1 cellular context compared by ENCODE assay signal in genomic region chr12:57146925-57147640, GRCh38.
TF ChIP-seq lines count a peak whose summit lies in the region.

Gene LRP1-AS (minus strand): TSS chr12:57147619.

TF ChIP-seq in HepG2, 621 proteins besides CTCF, POLR2A, EP300 and RAD21 (continued from another document and continues in another):
- TF ChIP-seq, protein P1, sequence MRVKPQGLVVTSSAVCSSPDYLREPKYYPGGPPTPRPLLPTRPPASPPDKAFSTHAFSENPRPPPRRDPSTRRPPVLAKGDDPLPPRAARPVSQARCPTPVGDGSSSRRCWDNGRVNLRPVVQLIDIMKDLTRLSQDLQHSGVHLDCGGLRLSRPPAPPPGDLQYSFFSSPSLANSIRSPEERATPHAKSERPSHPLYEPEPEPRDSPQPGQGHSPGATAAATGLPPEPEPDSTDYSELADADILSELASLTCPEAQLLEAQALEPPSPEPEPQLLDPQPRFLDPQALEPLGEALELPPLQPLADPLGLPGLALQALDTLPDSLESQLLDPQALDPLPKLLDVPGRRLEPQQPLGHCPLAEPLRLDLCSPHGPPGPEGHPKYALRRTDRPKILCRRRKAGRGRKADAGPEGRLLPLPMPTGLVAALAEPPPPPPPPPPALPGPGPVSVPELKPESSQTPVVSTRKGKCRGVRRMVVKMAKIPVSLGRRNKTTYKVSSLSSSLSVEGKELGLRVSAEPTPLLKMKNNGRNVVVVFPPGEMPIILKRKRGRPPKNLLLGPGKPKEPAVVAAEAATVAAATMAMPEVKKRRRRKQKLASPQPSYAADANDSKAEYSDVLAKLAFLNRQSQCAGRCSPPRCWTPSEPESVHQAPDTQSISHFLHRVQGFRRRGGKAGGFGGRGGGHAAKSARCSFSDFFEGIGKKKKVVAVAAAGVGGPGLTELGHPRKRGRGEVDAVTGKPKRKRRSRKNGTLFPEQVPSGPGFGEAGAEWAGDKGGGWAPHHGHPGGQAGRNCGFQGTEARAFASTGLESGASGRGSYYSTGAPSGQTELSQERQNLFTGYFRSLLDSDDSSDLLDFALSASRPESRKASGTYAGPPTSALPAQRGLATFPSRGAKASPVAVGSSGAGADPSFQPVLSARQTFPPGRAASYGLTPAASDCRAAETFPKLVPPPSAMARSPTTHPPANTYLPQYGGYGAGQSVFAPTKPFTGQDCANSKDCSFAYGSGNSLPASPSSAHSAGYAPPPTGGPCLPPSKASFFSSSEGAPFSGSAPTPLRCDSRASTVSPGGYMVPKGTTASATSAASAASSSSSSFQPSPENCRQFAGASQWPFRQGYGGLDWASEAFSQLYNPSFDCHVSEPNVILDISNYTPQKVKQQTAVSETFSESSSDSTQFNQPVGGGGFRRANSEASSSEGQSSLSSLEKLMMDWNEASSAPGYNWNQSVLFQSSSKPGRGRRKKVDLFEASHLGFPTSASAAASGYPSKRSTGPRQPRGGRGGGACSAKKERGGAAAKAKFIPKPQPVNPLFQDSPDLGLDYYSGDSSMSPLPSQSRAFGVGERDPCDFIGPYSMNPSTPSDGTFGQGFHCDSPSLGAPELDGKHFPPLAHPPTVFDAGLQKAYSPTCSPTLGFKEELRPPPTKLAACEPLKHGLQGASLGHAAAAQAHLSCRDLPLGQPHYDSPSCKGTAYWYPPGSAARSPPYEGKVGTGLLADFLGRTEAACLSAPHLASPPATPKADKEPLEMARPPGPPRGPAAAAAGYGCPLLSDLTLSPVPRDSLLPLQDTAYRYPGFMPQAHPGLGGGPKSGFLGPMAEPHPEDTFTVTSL (CRISPR knock-in tag; IDR thresholded peaks at IDR 0.05; ENCODE audit: borderline replicate concordance): no peak
- no peak for TF ChIP-seq SNRNP70 (IDR thresholded peaks at IDR 0.05; ENCODE audit: low read depth, low read length)
- no peak for TF ChIP-seq SP2 (CRISPR knock-in tag; IDR thresholded peaks at IDR 0.05)
- TF ChIP-seq MTERF4 (CRISPR knock-in tag; IDR thresholded peaks at IDR 0.05): no peak
- TF ChIP-seq TBP (CRISPR knock-in tag; IDR thresholded peaks at IDR 0.05): no peak
- TF ChIP-seq GMEB1 (CRISPR knock-in tag; IDR thresholded peaks at IDR 0.05; ENCODE audit: borderline replicate concordance): no peak
- no peak for TF ChIP-seq ZNF160 (CRISPR knock-in tag; IDR thresholded peaks at IDR 0.05)
- TF ChIP-seq, protein P2, sequence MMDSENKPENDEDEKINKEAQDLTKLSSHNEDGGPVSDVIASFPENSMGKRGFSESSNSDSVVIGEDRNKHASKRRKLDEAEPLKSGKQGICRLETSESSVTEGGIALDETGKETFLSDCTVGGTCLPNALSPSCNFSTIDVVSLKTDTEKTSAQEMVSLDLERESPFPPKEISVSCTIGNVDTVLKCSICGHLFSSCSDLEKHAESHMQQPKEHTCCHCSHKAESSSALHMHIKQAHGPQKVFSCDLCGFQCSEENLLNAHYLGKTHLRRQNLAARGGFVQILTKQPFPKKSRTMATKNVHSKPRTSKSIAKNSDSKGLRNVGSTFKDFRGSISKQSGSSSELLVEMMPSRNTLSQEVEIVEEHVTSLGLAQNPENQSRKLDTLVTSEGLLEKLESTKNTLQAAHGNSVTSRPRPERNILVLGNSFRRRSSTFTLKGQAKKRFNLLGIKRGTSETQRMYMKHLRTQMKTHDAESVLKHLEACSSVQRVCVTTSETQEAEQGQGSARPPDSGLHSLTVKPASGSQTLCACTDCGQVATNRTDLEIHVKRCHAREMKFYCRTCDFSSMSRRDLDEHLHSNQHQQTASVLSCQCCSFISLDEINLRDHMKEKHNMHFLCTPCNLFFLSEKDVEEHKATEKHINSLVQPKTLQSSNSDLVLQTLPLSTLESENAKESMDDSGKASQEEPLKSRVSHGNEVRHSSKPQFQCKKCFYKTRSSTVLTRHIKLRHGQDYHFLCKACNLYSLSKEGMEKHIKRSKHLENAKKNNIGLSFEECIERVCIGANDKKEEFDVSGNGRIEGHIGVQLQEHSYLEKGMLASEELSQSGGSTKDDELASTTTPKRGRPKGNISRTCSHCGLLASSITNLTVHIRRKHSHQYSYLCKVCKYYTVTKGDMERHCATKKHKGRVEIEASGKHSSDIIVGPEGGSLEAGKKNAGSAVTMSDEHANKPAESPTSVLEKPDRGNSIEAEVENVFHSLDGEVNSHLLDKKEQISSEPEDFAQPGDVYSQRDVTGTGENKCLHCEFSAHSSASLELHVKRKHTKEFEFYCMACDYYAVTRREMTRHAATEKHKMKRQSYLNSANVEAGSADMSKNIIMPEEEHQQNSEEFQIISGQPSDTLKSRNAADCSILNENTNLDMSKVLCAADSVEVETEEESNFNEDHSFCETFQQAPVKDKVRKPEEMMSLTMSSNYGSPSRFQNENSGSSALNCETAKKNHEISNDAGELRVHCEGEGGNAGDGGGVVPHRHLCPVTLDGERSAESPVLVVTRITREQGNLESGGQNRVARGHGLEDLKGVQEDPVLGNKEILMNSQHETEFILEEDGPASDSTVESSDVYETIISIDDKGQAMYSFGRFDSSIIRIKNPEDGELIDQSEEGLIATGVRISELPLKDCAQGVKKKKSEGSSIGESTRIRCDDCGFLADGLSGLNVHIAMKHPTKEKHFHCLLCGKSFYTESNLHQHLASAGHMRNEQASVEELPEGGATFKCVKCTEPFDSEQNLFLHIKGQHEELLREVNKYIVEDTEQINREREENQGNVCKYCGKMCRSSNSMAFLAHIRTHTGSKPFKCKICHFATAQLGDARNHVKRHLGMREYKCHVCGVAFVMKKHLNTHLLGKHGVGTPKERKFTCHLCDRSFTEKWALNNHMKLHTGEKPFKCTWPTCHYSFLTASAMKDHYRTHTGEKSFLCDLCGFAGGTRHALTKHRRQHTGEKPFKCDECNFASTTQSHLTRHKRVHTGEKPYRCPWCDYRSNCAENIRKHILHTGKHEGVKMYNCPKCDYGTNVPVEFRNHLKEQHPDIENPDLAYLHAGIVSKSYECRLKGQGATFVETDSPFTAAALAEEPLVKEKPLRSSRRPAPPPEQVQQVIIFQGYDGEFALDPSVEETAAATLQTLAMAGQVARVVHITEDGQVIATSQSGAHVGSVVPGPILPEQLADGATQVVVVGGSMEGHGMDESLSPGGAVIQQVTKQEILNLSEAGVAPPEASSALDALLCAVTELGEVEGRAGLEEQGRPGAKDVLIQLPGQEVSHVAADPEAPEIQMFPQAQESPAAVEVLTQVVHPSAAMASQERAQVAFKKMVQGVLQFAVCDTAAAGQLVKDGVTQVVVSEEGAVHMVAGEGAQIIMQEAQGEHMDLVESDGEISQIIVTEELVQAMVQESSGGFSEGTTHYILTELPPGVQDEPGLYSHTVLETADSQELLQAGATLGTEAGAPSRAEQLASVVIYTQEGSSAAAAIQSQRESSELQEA (CRISPR knock-in tag; IDR thresholded peaks at IDR 0.05; ENCODE audit: not compliant biosample characterization): no peak
- TF ChIP-seq ZC3H13 (CRISPR knock-in tag; IDR thresholded peaks at IDR 0.05): no peak
- no peak for TF ChIP-seq ARID3A (IDR thresholded peaks at IDR 0.05; ENCODE audit: low read depth, low read length)
- no peak for TF ChIP-seq HNRNPL (IDR thresholded peaks at IDR 0.05; ENCODE audit: low read depth, low read length)
- TF ChIP-seq ZNF776 (CRISPR knock-in tag; IDR thresholded peaks at IDR 0.05): no peak
- TF ChIP-seq, protein P3, sequence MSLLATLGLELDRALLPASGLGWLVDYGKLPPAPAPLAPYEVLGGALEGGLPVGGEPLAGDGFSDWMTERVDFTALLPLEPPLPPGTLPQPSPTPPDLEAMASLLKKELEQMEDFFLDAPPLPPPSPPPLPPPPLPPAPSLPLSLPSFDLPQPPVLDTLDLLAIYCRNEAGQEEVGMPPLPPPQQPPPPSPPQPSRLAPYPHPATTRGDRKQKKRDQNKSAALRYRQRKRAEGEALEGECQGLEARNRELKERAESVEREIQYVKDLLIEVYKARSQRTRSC (CRISPR knock-in tag; IDR thresholded peaks at IDR 0.05; ENCODE audit: low read depth): no peak
- TF ChIP-seq RBM22 (optimal IDR thresholded peaks at IDR 0.05; ENCODE audit: low read length): no peak
- TF ChIP-seq ESRRA (CRISPR knock-in tag; IDR thresholded peaks at IDR 0.05; ENCODE audit: low read depth): peak; percentile 59; the same call in 1 of the 2 replicates
- no peak for TF ChIP-seq SIN3A (IDR thresholded peaks at IDR 0.05; ENCODE audit: borderline replicate concordance, low read depth, low read length)
- TF ChIP-seq KAT8 (CRISPR knock-in tag; IDR thresholded peaks at IDR 0.05): no peak
- no peak for TF ChIP-seq RNF2 (conservative IDR thresholded peaks at IDR 0.05; ENCODE audit: low read depth)
- TF ChIP-seq, protein P4, sequence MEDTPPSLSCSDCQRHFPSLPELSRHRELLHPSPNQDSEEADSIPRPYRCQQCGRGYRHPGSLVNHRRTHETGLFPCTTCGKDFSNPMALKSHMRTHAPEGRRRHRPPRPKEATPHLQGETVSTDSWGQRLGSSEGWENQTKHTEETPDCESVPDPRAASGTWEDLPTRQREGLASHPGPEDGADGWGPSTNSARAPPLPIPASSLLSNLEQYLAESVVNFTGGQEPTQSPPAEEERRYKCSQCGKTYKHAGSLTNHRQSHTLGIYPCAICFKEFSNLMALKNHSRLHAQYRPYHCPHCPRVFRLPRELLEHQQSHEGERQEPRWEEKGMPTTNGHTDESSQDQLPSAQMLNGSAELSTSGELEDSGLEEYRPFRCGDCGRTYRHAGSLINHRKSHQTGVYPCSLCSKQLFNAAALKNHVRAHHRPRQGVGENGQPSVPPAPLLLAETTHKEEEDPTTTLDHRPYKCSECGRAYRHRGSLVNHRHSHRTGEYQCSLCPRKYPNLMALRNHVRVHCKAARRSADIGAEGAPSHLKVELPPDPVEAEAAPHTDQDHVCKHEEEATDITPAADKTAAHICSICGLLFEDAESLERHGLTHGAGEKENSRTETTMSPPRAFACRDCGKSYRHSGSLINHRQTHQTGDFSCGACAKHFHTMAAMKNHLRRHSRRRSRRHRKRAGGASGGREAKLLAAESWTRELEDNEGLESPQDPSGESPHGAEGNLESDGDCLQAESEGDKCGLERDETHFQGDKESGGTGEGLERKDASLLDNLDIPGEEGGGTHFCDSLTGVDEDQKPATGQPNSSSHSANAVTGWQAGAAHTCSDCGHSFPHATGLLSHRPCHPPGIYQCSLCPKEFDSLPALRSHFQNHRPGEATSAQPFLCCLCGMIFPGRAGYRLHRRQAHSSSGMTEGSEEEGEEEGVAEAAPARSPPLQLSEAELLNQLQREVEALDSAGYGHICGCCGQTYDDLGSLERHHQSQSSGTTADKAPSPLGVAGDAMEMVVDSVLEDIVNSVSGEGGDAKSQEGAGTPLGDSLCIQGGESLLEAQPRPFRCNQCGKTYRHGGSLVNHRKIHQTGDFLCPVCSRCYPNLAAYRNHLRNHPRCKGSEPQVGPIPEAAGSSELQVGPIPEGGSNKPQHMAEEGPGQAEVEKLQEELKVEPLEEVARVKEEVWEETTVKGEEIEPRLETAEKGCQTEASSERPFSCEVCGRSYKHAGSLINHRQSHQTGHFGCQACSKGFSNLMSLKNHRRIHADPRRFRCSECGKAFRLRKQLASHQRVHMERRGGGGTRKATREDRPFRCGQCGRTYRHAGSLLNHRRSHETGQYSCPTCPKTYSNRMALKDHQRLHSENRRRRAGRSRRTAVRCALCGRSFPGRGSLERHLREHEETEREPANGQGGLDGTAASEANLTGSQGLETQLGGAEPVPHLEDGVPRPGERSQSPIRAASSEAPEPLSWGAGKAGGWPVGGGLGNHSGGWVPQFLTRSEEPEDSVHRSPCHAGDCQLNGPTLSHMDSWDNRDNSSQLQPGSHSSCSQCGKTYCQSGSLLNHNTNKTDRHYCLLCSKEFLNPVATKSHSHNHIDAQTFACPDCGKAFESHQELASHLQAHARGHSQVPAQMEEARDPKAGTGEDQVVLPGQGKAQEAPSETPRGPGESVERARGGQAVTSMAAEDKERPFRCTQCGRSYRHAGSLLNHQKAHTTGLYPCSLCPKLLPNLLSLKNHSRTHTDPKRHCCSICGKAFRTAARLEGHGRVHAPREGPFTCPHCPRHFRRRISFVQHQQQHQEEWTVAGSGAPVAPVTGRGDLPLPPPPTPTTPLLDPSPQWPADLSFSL (CRISPR knock-in tag; IDR thresholded peaks at IDR 0.05): no peak
- no peak for TF ChIP-seq ZNF619 (CRISPR knock-in tag; IDR thresholded peaks at IDR 0.05)
- no peak for TF ChIP-seq ZNF879 (CRISPR knock-in tag; IDR thresholded peaks at IDR 0.05)
- TF ChIP-seq DMAP1 (CRISPR knock-in tag; IDR thresholded peaks at IDR 0.05): no peak
- TF ChIP-seq ZNF101 (CRISPR knock-in tag; IDR thresholded peaks at IDR 0.05; ENCODE audit: borderline replicate concordance, low read depth): no peak
- TF ChIP-seq, protein P5, sequence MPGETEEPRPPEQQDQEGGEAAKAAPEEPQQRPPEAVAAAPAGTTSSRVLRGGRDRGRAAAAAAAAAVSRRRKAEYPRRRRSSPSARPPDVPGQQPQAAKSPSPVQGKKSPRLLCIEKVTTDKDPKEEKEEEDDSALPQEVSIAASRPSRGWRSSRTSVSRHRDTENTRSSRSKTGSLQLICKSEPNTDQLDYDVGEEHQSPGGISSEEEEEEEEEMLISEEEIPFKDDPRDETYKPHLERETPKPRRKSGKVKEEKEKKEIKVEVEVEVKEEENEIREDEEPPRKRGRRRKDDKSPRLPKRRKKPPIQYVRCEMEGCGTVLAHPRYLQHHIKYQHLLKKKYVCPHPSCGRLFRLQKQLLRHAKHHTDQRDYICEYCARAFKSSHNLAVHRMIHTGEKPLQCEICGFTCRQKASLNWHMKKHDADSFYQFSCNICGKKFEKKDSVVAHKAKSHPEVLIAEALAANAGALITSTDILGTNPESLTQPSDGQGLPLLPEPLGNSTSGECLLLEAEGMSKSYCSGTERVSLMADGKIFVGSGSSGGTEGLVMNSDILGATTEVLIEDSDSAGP (CRISPR knock-in tag; IDR thresholded peaks at IDR 0.05; ENCODE audit: borderline replicate concordance): 0 out of 2 replicates have a peak, but pooled peaks have one; percentile 36
- no peak for TF ChIP-seq ZFP36L2 (CRISPR knock-in tag; IDR thresholded peaks at IDR 0.05)
